Comparison of ENCODE assay signal across 8 cellular contexts in the genomic region with DNA sequence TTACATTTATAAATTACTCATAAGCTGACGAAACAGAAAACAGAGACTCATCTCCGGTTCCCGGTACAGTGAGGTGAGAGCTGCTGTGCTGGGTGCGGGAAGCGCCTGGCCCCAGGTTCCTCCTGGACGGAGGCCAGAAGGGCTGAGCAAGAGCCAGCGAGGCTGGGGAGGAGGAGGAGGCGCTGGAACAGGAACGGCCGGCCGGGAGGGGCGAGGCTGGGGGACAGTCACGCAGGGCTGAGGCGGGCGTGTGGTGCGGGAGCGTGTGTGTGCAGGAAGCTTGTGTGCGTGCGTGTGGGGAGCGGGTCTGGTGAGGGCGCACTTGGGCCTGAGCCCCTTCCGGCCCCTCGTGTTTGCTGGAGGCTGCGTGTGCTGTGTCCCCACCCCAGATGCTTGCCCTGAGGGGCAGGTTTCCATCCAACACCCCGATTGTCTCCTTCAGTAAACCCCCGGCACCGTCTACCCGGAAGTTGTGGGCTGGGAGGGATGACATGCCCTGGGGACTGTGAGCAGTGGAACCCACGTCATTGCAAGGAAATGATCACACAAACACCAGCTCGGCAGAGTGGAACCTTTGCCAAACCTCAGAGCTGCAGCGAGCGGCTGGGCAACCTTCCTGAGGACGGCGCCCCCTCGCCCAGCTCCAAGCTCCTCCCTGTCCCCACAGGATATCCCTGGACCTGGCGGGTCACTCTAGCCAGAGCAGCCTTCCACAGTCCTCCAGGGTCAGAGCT. TPM values are rescaled to one million over a fixed set of nuclear protein-coding genes. Genes with fewer than 3 reads are reported as not detected.
DNase-seq lines count a peak whose midpoint lies in the region; ATAC-seq and TF ChIP-seq lines count a peak whose summit lies in the region.

No MANE protein-coding gene starts in this region.

- no peaks in the 10 kb centered on the region for H3K27me3 ChIP-seq in esophagus muscularis mucosa

- peak overlapping the region; percentile 99 for H3K27ac Mint-ChIP-seq in natural killer cell
- H3K27ac Mint-ChIP-seq in stimulated activated naive CD8-positive, alpha-beta T cell treated with anti-CD3 and anti-CD28 coated beads, Interleukin-15, Interleukin-2, amounts not matched to agents 100 ng/mL and 50 ng/mL, for 24 hours = peak overlapping the region; percentile 100

- no peaks in the 10 kb centered on the region for H3K27me3 Mint-ChIP-seq in activated T-cell treated with anti-CD3 and anti-CD28 coated beads, Interleukin-2, amount 50 U/mL, for 4 hours (ENCODE audit: low read depth)
- no peaks in the 10 kb centered on the region for H3K27me3 Mint-ChIP-seq in natural killer cell (ENCODE audit: low read depth in 2 of 2)
- H3K27me3 Mint-ChIP-seq in stimulated activated naive CD8-positive, alpha-beta T cell treated with anti-CD3 and anti-CD28 coated beads, Interleukin-15, Interleukin-2, amounts not matched to agents 100 ng/mL and 50 ng/mL, for 24 hours = no peaks in the 10 kb centered on the region

- H3K36me3 ChIP-seq in esophagus muscularis mucosa = no peaks in the 10 kb centered on the region

- no peaks in the 10 kb centered on the region for H3K36me3 Mint-ChIP-seq in activated T-cell treated with anti-CD3 and anti-CD28 coated beads, Interleukin-2, amount 50 U/mL, for 4 hours (ENCODE audit: insufficient read depth)
- H3K36me3 Mint-ChIP-seq in natural killer cell = no peaks in the 10 kb centered on the region
- no peaks in the 10 kb centered on the region for H3K36me3 Mint-ChIP-seq in stimulated activated naive CD8-positive, alpha-beta T cell treated with anti-CD3 and anti-CD28 coated beads, Interleukin-15, Interleukin-2, amounts not matched to agents 100 ng/mL and 50 ng/mL, for 24 hours (ENCODE audit: low read depth)

- TF ChIP-seq CTCF in esophagus muscularis mucosa (IDR thresholded peaks at IDR 0.05) (no peak), natural killer cell (IDR thresholded peaks at IDR 0.05) (no peak)

- 2% methylated on average over 24 of the region's 36 CpGs for WGBS in esophagus muscularis mucosa

- peaks cover 58 to 73% (median 67%) of the 10 kb centered on the region in 4 donors for H3K4me1 ChIP-seq in esophagus muscularis mucosa

- H3K9me3 Mint-ChIP-seq in activated T-cell treated with anti-CD3 and anti-CD28 coated beads, Interleukin-2, amount 50 U/mL, for 4 hours = no peaks in the 10 kb centered on the region
- no peaks in the 10 kb centered on the region for H3K9me3 Mint-ChIP-seq in natural killer cell
- H3K9me3 Mint-ChIP-seq in stimulated activated naive CD8-positive, alpha-beta T cell treated with anti-CD3 and anti-CD28 coated beads, Interleukin-15, Interleukin-2, amounts not matched to agents 100 ng/mL and 50 ng/mL, for 24 hours = no peaks in the 10 kb centered on the region

- H3K27ac ChIP-seq in esophagus muscularis mucosa (replicated peaks in 1 of 4) = peak overlapping the region; percentile 88 to 94 (median 90)

- peaks cover 77% of the 10 kb centered on the region for H3K4me1 Mint-ChIP-seq in activated T-cell treated with anti-CD3 and anti-CD28 coated beads, Interleukin-2, amount 50 U/mL, for 4 hours (ENCODE audit: low read depth)
- peaks cover 57 to 85% of the 10 kb centered on the region in 2 donors for H3K4me1 Mint-ChIP-seq in natural killer cell
- H3K4me1 Mint-ChIP-seq in stimulated activated naive CD8-positive, alpha-beta T cell treated with anti-CD3 and anti-CD28 coated beads, Interleukin-15, Interleukin-2, amounts not matched to agents 100 ng/mL and 50 ng/mL, for 24 hours (ENCODE audit: low read depth) = peaks cover 88% of the 10 kb centered on the region

- peak; percentile 44 for ATAC-seq in HG03103 (IDR thresholded peaks at IDR 0.05; ENCODE audit: low read depth, unreplicated experiment)
- peak; percentile 74 for ATAC-seq in activated T-cell treated with anti-CD3 and anti-CD28 coated beads, Interleukin-2, amount 50 U/mL, for 4 hours
- peak; percentile 67 to 85 (median 79) for ATAC-seq in natural killer cell

- H3K4me3 Mint-ChIP-seq in activated T-cell treated with anti-CD3 and anti-CD28 coated beads, Interleukin-2, amount 50 U/mL, for 4 hours = peak overlapping the region; percentile 91
- H3K4me3 Mint-ChIP-seq in natural killer cell = peak overlapping the region; percentile 92
- H3K4me3 Mint-ChIP-seq in stimulated activated naive CD8-positive, alpha-beta T cell treated with anti-CD3 and anti-CD28 coated beads, Interleukin-15, Interleukin-2, amounts not matched to agents 100 ng/mL and 50 ng/mL, for 24 hours = peak overlapping the region; percentile 94

- intact Hi-C loops in esophagus muscularis mucosa (cut with DNase I) = loop anchor here (1.0 kb wide), 1 partner anchor 56 kb away; no protein-coding TSS in a partner anchor
- intact Hi-C loops in natural killer cell (cut with micrococcal nuclease) = loop anchor here (1.0 to 5.0 kb wide), 3 partner anchors 8 to 81 kb away; no protein-coding TSS in a partner anchor

- peak in 2 of 3 experiments; percentile 45 to 69 for DNase-seq in NCI-H1417 (lab: John Stamatoyannopoulos, UW)
- no peak for DNase-seq in NCI-H1417 treated with DMSO at 0.1 percent for 48 hours (lab: John Stamatoyannopoulos, UW)
- DNase-seq in activated T-cell treated with anti-CD3 and anti-CD28 coated beads, Interleukin-2, amount 50 U/mL, for 4 hours = peak; percentile 92
- peak; percentile 96 for DNase-seq in esophagus muscularis mucosa (ENCODE audit: extremely low spot score)
- peak; percentile 86 for DNase-seq in natural killer cell

- TF ChIP-seq EP300 in esophagus muscularis mucosa (IDR thresholded peaks at IDR 0.05) = peak; percentile 95

- no peaks in the 10 kb centered on the region for H3K9me3 ChIP-seq in esophagus muscularis mucosa

- peak; percentile 73 for TF ChIP-seq POLR2A in esophagus muscularis mucosa (IDR thresholded peaks at IDR 0.05; ENCODE audit: low read depth)

- H3K4me3 ChIP-seq in esophagus muscularis mucosa = peak overlapping the region; percentile 52 to 64 (median 58)

TF ChIP-seq in PFSK-1, 5 proteins besides CTCF, POLR2A, EP300 and RAD21:
- TF ChIP-seq POLR2AphosphoS5 (IDR thresholded peaks at IDR 0.05; ENCODE audit: low read depth, low read length) (peak; percentile 41; the same call in 1 of the 2 replicates), SIN3A (IDR thresholded peaks at IDR 0.05; ENCODE audit: borderline replicate concordance, insufficient read depth, low read length) (0 out of 2 replicates have a peak, but pooled peaks have one; percentile 29), TAF1 (IDR thresholded peaks at IDR 0.05; ENCODE audit: borderline replicate concordance, insufficient read depth, low read length) (no peak), REST (IDR thresholded peaks at IDR 0.05; ENCODE audit: insufficient read depth in 1 of 2, low read depth in 2 of 2, low read length in 2 of 2) (peak; percentile 29 to 36; a peak in 2 of 4 replicates), FOXP2 (optimal IDR thresholded peaks at IDR 0.05; ENCODE audit: borderline replicate concordance, extremely low read depth, extremely low read length, insufficient read depth) (peak; percentile 89)

RNA-seq across cellular contexts. Expression of gene CD7, which starts 19.4 kb away (rescaled TPM):
- polyA plus RNA-seq in PFSK-1 (2012; ENCODE audit: insufficient read length, low read depth) = not detected
- 100 to 1,000 TPM; 256 to 382 (median 364) TPM for total RNA-seq in activated T-cell treated with anti-CD3 and anti-CD28 coated beads, Interleukin-2, amount 50 U/mL, for 4 hours
- 1 to 10 TPM in 2 of 4 donors, under 1 TPM in 1, not detected in 1; 0.91 to 5.7 (median 2.0) TPM for total RNA-seq in esophagus muscularis mucosa
- 100 to 1,000 TPM; 464 to 564 (median 522) TPM for total RNA-seq in natural killer cell

RNA-seq across cellular contexts. Expression of gene CSNK1D, which starts 24.5 kb away (rescaled TPM):
- 269 TPM for polyA plus RNA-seq in PFSK-1 (2012; ENCODE audit: insufficient read length, low read depth)
- 100 to 1,000 TPM; 152 to 170 (median 164) TPM for total RNA-seq in activated T-cell treated with anti-CD3 and anti-CD28 coated beads, Interleukin-2, amount 50 U/mL, for 4 hours
- total RNA-seq in esophagus muscularis mucosa (10 to 100 TPM; 47.2 to 65.5 (median 61.0) TPM), natural killer cell (100 to 1,000 TPM; 423 to 475 (median 468) TPM)

RNA-seq across cellular contexts. Expression of gene SECTM1, which starts 35.6 kb away (rescaled TPM):
- 0.21 TPM for polyA plus RNA-seq in PFSK-1 (2012; ENCODE audit: insufficient read length, low read depth)
- 1 to 10 TPM; 2.6 to 3.8 (median 3.0) TPM for total RNA-seq in activated T-cell treated with anti-CD3 and anti-CD28 coated beads, Interleukin-2, amount 50 U/mL, for 4 hours
- total RNA-seq in esophagus muscularis mucosa (10 to 100 TPM in 3 of 4 donors, 1 to 10 TPM in 1; 10.0 to 41.1 (median 22.2) TPM), natural killer cell (10 to 100 TPM in 1 of 3 donors, 1 to 10 TPM in 2; 3.6 to 11.2 (median 6.3) TPM)

Comparison
In these comparisons a context has a peak if more than half of its experiments do, and no peak if none do; other contexts are left out.
1. RNA of gene CD7, which starts 19.4 kb away (total RNA-seq): 464 to 564 TPM in natural killer cell and 256 to 382 TPM in activated T-cell treated with anti-CD3 and anti-CD28 coated beads, Interleukin-2, amount 50 U/mL, for 4 hours; 0.91 to 5.7 TPM in esophagus muscularis mucosa; every median in the first group is over 10 times any median in the second.
2. Peak in every context shown above with its lines, with median percentiles within 50 percentile points of each other: ATAC-seq and H3K4me3 Mint-ChIP-seq.